8 cellular contexts compared by ENCODE assay signal in the genomic region with DNA sequence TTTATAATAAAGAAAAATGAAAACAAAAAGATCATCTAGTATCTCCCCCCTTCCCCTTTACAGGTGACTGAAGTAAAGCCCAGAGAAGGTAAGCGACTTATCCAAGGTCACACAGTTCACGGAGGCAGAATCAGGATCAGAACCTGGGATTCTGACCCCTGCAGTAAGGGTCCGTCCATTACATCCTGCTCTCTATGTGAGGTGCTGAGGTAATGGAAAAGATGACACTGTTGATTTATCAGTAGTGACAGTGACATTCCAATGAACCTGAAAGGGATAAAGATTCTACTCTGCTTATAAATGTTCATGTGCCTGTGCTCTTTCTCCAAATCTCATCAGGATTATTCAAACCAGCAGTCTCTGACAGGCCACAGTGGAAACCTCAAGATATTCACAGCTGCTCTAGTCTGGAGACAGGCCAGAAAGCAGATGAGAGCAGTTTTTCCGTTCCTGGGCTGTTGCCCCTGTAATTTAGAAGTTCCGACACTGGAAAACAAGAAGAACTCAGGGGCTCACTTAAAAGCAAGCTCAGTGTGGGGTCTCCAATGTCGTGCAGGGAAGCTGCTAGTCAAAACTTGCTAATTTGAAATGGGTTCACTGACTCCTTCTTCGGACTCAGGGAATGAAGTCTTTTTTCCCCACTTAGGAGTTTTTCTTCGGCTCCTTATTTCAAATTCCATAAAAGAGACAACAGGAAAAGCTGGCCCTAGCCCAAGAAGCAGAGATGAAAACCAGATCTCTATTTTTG.
DNase-seq lines count a peak whose midpoint lies in the region; ATAC-seq and TF ChIP-seq lines count a peak whose summit lies in the region.

No MANE protein-coding gene starts in this region.

- H3K9ac ChIP-seq in mammary epithelial cell (ENCODE audit: insufficient read depth, low read length), result no peak overlapping the region

- no TSS peak for BruUV-seq in mammary epithelial cell (replicated peaks; lab: Mats Ljungman, UMichigan)

- CTCF ChIA-PET in mammary epithelial cell (lab: Charles Lee; ENCODE audit: low non-redundant PET), result no interaction called here

- H3K79me2 ChIP-seq in mammary epithelial cell (ENCODE audit: insufficient read depth, low read length), result no peaks in the 10 kb centered on the region

- H3K4me3 ChIP-seq in uterus (no peak overlapping the region), mammary epithelial cell (replicated peaks in 1 of 3; ENCODE audit: insufficient read depth in 1 of 3, low read depth in 2 of 3, low read length in 3 of 3) (no peak overlapping the region)

- peak overlapping the region; percentile 43 to 58 for H3K27ac ChIP-seq in uterus
- H3K27ac ChIP-seq in mammary epithelial cell (ENCODE audit: insufficient read depth, low read depth, low read length), result no peak overlapping the region

- H3K4me2 ChIP-seq in mammary epithelial cell (ENCODE audit: insufficient read depth, low read depth, low read length), result no peak overlapping the region

- no peaks in the 10 kb centered on the region for H3K27me3 ChIP-seq in uterus
- H3K27me3 ChIP-seq in mammary epithelial cell (ENCODE audit: insufficient read depth, low read length), result peaks cover 2% of the 10 kb centered on the region

- in situ Hi-C loops in mammary epithelial cell (cut with MboI; ENCODE audit: low sequenced_read_pairs in 2 of 2), result no loop called here

- H3K4me1 ChIP-seq in uterus (no peaks in the 10 kb centered on the region), mammary epithelial cell (ENCODE audit: insufficient read depth, low read length) (no peaks in the 10 kb centered on the region)

- ATAC-seq in GM18868 (IDR thresholded peaks at IDR 0.05; ENCODE audit: unreplicated experiment) (peak; percentile 31), HG02852 (IDR thresholded peaks at IDR 0.05; ENCODE audit: unreplicated experiment) (peak; percentile 42), left ventricle myocardium superior (peak; percentile 59)

- no peak for TF ChIP-seq POLR2A in uterus (IDR thresholded peaks at IDR 0.05)

- H3K36me3 ChIP-seq in uterus (no peaks in the 10 kb centered on the region), mammary epithelial cell (ENCODE audit: insufficient read depth, low read length) (no peaks in the 10 kb centered on the region)

- intact Hi-C loops in left ventricle myocardium superior (cut with micrococcal nuclease) (no loop called here), uterus (cut with DNase I; ENCODE audit: low total_unique reads) (no loop called here), mammary epithelial cell (cut with micrococcal nuclease) (no loop called here)

- dilution Hi-C loops in mammary epithelial cell (cut with HindIII; ENCODE audit: low sequenced_read_pairs), result no loop called here

- H3K9me3 ChIP-seq in uterus (no peaks in the 10 kb centered on the region), mammary epithelial cell (replicated peaks; ENCODE audit: insufficient read depth, low read length) (no peaks in the 10 kb centered on the region)

- TF ChIP-seq CTCF in uterus (IDR thresholded peaks at IDR 0.05), result no peak
- TF ChIP-seq CTCF in mammary epithelial cell (conservative IDR thresholded peaks at IDR 0.05 in 1 of 2, IDR thresholded peaks at IDR 0.05 in 1 of 2; ENCODE audit: extremely low read depth in 1 of 2, insufficient read depth in 1 of 2, low read depth in 1 of 2, low read length in 2 of 2), result no peak

- DNase-seq in OCI-M1 (lab: John Stamatoyannopoulos, UW) (peak; percentile 20), left ventricle myocardium superior (no peak), uterus (peak; percentile 23 to 42), cerebellum (ENCODE audit: low spot score) (no peak), mammary epithelial cell (no peak)
- DNase-seq in activated T-cell treated with anti-CD3 and anti-CD28 coated beads, Interleukin-2, amount 50 U/mL, for 1 hour, result no peak

- H2AFZ ChIP-seq in mammary epithelial cell (ENCODE audit: low read depth, low read length), result no peak overlapping the region

- WGBS in mammary epithelial cell (ENCODE audit: low coverage, missing lambda C conversion rate), result 48% methylated on average over 8 of the region's 8 CpGs

- no peaks in the 10 kb centered on the region for H4K20me1 ChIP-seq in mammary epithelial cell (ENCODE audit: insufficient read depth, low read length)

Comparison
In these comparisons a context has a peak if more than half of its experiments do, and no peak if none do; other contexts are left out.
1. DNase-seq: peak in OCI-M1 (single experiment) and uterus (2 of 2); none in left ventricle myocardium superior (single experiment), cerebellum (single experiment), mammary epithelial cell (single experiment) and activated T-cell treated with anti-CD3 and anti-CD28 coated beads, Interleukin-2, amount 50 U/mL, for 1 hour (single experiment).
2. Peak in every context shown above with its lines, with median percentiles within 50 percentile points of each other: ATAC-seq.